ENCODE assay signal across 9 cellular contexts in the genomic region with DNA sequence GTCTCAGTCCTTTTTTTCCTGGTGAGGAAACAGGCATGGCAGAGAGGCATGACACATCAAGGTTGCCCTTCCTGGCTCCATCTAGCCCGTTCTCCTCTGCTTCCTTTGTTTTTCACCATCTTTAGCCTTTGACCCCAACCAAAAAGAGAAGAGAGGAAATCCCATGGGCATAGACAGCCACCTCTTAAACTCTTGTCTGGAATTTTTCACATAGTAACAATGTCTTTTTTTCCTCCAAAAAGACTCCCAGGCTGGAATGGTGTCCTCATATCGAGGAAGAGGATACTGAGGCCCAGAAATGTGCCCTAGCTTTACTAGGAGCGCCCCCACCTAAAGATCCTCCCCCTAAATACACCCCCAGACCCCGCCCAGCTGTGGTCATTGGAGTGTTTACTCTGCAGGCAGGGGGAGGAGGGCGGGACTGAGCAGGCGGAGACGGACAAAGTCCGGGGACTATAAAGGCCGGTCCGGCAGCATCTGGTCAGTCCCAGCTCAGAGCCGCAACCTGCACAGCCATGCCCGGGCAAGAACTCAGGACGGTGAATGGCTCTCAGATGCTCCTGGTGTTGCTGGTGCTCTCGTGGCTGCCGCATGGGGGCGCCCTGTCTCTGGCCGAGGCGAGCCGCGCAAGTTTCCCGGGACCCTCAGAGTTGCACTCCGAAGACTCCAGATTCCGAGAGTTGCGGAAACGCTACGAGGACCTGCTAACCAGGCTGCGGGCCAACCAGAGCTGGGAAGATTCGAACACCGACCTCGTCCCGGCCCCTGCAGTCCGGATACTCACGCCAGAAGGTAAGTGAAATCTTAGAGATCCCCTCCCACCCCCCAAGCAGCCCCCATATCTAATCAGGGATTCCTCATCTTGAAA. TPM values are rescaled to one million over a fixed set of nuclear protein-coding genes. Genes with fewer than 3 reads are reported as not detected.
DNase-seq lines count a peak whose midpoint lies in the region; ATAC-seq and TF ChIP-seq lines count a peak whose summit lies in the region.
"Had no signal": no experiment of that assay in that cellular context is flagged by ENCODE, and none has a peak within 500 bp of the region (broad histone marks: within the 10 kb centered on the region; RNA-seq: fewer than 3 reads in every experiment).

A gene with protein sequence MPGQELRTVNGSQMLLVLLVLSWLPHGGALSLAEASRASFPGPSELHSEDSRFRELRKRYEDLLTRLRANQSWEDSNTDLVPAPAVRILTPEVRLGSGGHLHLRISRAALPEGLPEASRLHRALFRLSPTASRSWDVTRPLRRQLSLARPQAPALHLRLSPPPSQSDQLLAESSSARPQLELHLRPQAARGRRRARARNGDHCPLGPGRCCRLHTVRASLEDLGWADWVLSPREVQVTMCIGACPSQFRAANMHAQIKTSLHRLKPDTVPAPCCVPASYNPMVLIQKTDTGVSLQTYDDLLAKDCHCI (plus strand): TSS at position 484 of the 868 bp plus-strand sequence. CDS start 32 bp downstream, at position 516.

- peak in 9 of 11 experiments; percentile 29 to 72 (median 52) for TF ChIP-seq CTCF in spleen (IDR thresholded peaks at IDR 0.05 in 8 of 11, conservative IDR thresholded peaks at IDR 0.05 in 3 of 11)

- H3K27me3 ChIP-seq in iPS-18a (ENCODE audit: control insufficient read depth, insufficient read depth, low read length) (peaks cover 32% of the 10 kb centered on the region), spleen (replicated peaks in 1 of 7) (peaks cover 0 to 54% (median 0%) of the 10 kb centered on the region in 7 donors)

- H3K9me3 ChIP-seq in iPS-18a (ENCODE audit: control insufficient read depth, low read depth, low read length) (no peaks in the 10 kb centered on the region), spleen (peaks cover 0 to 5% (median 0%) of the 10 kb centered on the region in 8 donors)

- H3K4me1 ChIP-seq in iPS-18a (ENCODE audit: control insufficient read depth, low read depth, low read length): no peaks in the 10 kb centered on the region
- H3K4me1 ChIP-seq in spleen: peaks cover 22 to 81% (median 39%) of the 10 kb centered on the region in 6 donors

- no peak within 1 kb of the TSS for H3K27ac ChIP-seq in iPS-18a (ENCODE audit: low read length)
- H3K27ac ChIP-seq in spleen: peak within 1 kb of the TSS in 6 of 8 donors; percentile 9 to 83 (median 77)

- peak; percentile 40 for DNase-seq in NCI-H2196 (lab: John Stamatoyannopoulos, UW; ENCODE audit: unreplicated experiment)
- no peak for DNase-seq in NCI-H2196 treated with DMSO at 0.1 percent for 48 hours (lab: John Stamatoyannopoulos, UW; ENCODE audit: unreplicated experiment)
- DNase-seq in NAMALWA (ENCODE audit: low spot score): peak; percentile 42
- DNase-seq in amniotic epithelial cell (ENCODE audit: low read depth): peak; percentile 84
- peak; percentile 76 for DNase-seq in spleen
- DNase-seq in cerebellar nuclear complex (lab: John Stamatoyannopoulos, UW): no peak

- no peak for ATAC-seq in HG03159 (IDR thresholded peaks at IDR 0.05; ENCODE audit: unreplicated experiment)

- TF ChIP-seq POLR2A in spleen (IDR thresholded peaks at IDR 0.05): no peak

- no peak within 1 kb of the TSS for H3K9ac ChIP-seq in iPS-18a (ENCODE audit: low read length)

- H3K36me3 ChIP-seq in iPS-18a (ENCODE audit: control insufficient read depth, low read depth, low read length): no peaks in the 10 kb centered on the region
- peaks cover 0 to 17% (median 4%) of the 10 kb centered on the region in 6 donors for H3K36me3 ChIP-seq in spleen

- H3K4me3 ChIP-seq in iPS-18a (ENCODE audit: low read length): peak within 1 kb of the TSS; percentile 0
- peak within 1 kb of the TSS in 3 of 8 donors; percentile 13 to 67 (median 44) for H3K4me3 ChIP-seq in spleen

- intact Hi-C loops in spleen (cut with DNase I; ENCODE audit: low total_unique reads): no loop called here

- WGBS in spleen, 5 donors: 35 to 50% (median 40%) methylated on average over 24 to 33 of the region's 33 CpGs

RNA-seq across cellular contexts. Expression of the gene that starts here (rescaled TPM):
- total RNA-seq in spleen: 10 to 100 TPM in 2 of 7 donors, 1 to 10 TPM in 5; 1.9 to 34.3 (median 4.3) TPM
- 10 to 100 TPM in 1 of 3 donors, under 1 TPM in 2; 0.77 to 15.9 (median 0.96) TPM for polyA plus RNA-seq in spleen
- total RNA-seq: CD4-positive, CD25-positive, alpha-beta regulatory T cell had no signal
- polyA plus RNA-seq: CD4-positive, CD25-positive, alpha-beta regulatory T cell had no signal

Comparison
In these comparisons a context has a peak if more than half of its experiments do, and no peak if none do; other contexts are left out.
1. DNase-seq: peak in NCI-H2196 (single experiment), NAMALWA (single experiment), amniotic epithelial cell (single experiment) and spleen (single experiment); none in NCI-H2196 treated with DMSO at 0.1 percent for 48 hours (single experiment) and cerebellar nuclear complex (0 of 2).